Comparison of ENCODE assay signal across 1 cellular context in genomic region chr3:55452886-55453285, GRCh38.
TF ChIP-seq lines count a peak whose summit lies in the region.

No MANE protein-coding gene starts in this region.

TF ChIP-seq in H1, 55 proteins besides CTCF, POLR2A, EP300 and RAD21 (continued from another document):
- TF ChIP-seq BACH1 (IDR thresholded peaks at IDR 0.05; ENCODE audit: low read length), result no peak
- no peak for TF ChIP-seq MAFK (IDR thresholded peaks at IDR 0.05; ENCODE audit: low read depth, low read length)
- TF ChIP-seq KDM1A (IDR thresholded peaks at IDR 0.05; ENCODE audit: borderline replicate concordance, low read length), result no peak
- TF ChIP-seq POU5F1 (IDR thresholded peaks at IDR 0.05; ENCODE audit: low read depth, low read length), result no peak
- TF ChIP-seq SP1 (IDR thresholded peaks at IDR 0.05; ENCODE audit: low read depth, low read length), result no peak
- TF ChIP-seq BCL11A (IDR thresholded peaks at IDR 0.05; ENCODE audit: low read depth in 2 of 2, low read length in 2 of 2), result no peak
- TF ChIP-seq TEAD4 (IDR thresholded peaks at IDR 0.05; ENCODE audit: low read depth, low read length), result no peak
- no peak for TF ChIP-seq JUN (IDR thresholded peaks at IDR 0.05; ENCODE audit: low read depth, low read length)
- TF ChIP-seq CHD2 (IDR thresholded peaks at IDR 0.05; ENCODE audit: low read length), result no peak
- TF ChIP-seq RBBP5 (IDR thresholded peaks at IDR 0.05; ENCODE audit: borderline replicate concordance, low read depth, low read length), result no peak
- TF ChIP-seq, protein P1, sequence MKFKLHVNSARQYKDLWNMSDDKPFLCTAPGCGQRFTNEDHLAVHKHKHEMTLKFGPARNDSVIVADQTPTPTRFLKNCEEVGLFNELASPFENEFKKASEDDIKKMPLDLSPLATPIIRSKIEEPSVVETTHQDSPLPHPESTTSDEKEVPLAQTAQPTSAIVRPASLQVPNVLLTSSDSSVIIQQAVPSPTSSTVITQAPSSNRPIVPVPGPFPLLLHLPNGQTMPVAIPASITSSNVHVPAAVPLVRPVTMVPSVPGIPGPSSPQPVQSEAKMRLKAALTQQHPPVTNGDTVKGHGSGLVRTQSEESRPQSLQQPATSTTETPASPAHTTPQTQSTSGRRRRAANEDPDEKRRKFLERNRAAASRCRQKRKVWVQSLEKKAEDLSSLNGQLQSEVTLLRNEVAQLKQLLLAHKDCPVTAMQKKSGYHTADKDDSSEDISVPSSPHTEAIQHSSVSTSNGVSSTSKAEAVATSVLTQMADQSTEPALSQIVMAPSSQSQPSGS (IDR thresholded peaks at IDR 0.05; ENCODE audit: low read length), result no peak
- TF ChIP-seq NRF1 (IDR thresholded peaks at IDR 0.05; ENCODE audit: low read depth, low read length), result no peak
- no peak for TF ChIP-seq PHF8 (conservative IDR thresholded peaks at IDR 0.05; ENCODE audit: low read depth, low read length)
- no peak for TF ChIP-seq HDAC2 (IDR thresholded peaks at IDR 0.05; ENCODE audit: borderline replicate concordance in 1 of 2, low read depth in 2 of 2, low read length in 2 of 2)
- no peak for TF ChIP-seq RNF2 (IDR thresholded peaks at IDR 0.05; ENCODE audit: borderline replicate concordance, low read depth, low read length, missing control alignments, poor library complexity, severe bottlenecking)
- no peak for TF ChIP-seq KDM4A (IDR thresholded peaks at IDR 0.05; ENCODE audit: low read depth, low read length, severe bottlenecking)
- TF ChIP-seq SIN3A (conservative IDR thresholded peaks at IDR 0.05 in 1 of 2, IDR thresholded peaks at IDR 0.05 in 1 of 2; ENCODE audit: low read depth in 1 of 2, low read length in 2 of 2), result no peak
- TF ChIP-seq POLR2AphosphoS5 (IDR thresholded peaks at IDR 0.05; ENCODE audit: low read depth, low read length), result no peak
